21 cellular contexts compared by ENCODE assay signal in the genomic region with DNA sequence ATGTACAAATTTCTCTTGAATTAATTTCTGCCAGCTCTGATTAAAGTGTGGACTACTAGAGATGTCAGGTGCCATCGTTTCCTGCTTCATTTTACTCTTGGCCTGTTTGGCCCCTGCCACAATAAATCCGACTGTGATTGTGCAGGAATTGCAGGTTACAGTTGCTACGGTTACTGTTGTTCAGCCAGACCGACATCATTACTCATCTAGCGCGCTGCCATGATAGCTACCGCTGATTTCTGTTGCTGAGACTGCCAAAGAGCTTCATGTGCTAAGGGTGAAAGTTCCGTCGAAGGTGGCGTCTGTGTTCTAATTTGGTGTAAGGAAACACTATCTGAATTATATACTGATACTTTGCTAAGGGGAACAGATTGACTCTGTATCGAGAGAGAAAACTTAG. TPM values are rescaled to one million over a fixed set of nuclear protein-coding genes. Genes with fewer than 3 reads are reported as not detected.
DNase-seq lines count a peak whose midpoint lies in the region; ATAC-seq and TF ChIP-seq lines count a peak whose summit lies in the region.
"Had no signal": no experiment of that assay in that cellular context is flagged by ENCODE, and none has a peak within 500 bp of the region (broad histone marks: within the 10 kb centered on the region; RNA-seq: fewer than 3 reads in every experiment).

No MANE protein-coding gene starts in this region.

- CTCF ChIA-PET in GM10248 (lab: Yijun Ruan, JAX), result no interaction called here

- no peaks in the 10 kb centered on the region for H3K36me3 Mint-ChIP-seq in GM23338 (ENCODE audit: low read depth)
- H3K36me3 Mint-ChIP-seq in neural progenitor cell, result peaks cover 28% of the 10 kb centered on the region
- H3K36me3 Mint-ChIP-seq: activated naive CD8-positive, alpha-beta T cell; memory B cell; natural killer cell; stimulated activated naive B cell treated with anti-CD40 and anti-IgM and Interleukin-4, amounts not matched to agents 10 μg/mL and 1 μg/mL and 100 μg/mL, for 72 hours; T-cell had no signal

- no peak overlapping the region for H3K4me3 ChIP-seq in GM23338
- no peak overlapping the region for H3K4me3 ChIP-seq in fibroblast of the aortic adventitia (ENCODE audit: low read depth, low read length)
- no peak overlapping the region for H3K4me3 ChIP-seq in neural progenitor cell
- H3K4me3 ChIP-seq: dorsolateral prefrontal cortex had no signal

- H3K27ac Mint-ChIP-seq in GM23338, result no peak overlapping the region; the same call in 1 of the 2 replicates
- H3K27ac Mint-ChIP-seq in neural progenitor cell, result peak overlapping the region; percentile 88
- H3K27ac Mint-ChIP-seq: activated naive CD8-positive, alpha-beta T cell; activated T-helper 17 cell treated with anti-CD3 and anti-CD28 coated beads, Interleukin-2, amount 50 U/mL, for 72 hours; CD4-positive, alpha-beta T cell; memory B cell; natural killer cell; stimulated activated naive B cell treated with anti-CD40 and anti-IgM and Interleukin-4, amounts not matched to agents 10 μg/mL and 1 μg/mL and 100 μg/mL, for 72 hours; T-cell had no signal

- in situ Hi-C loops in ACHN (cut with HindIII; ENCODE audit: low pct_ligation_motif_present, low pct_unique_long_range_greater_than_20kb, low sequenced_read_pairs), result no loop called here

- no peak overlapping the region for H3K27ac ChIP-seq in GM23338 (ENCODE audit: low read depth)
- H3K27ac ChIP-seq in neural progenitor cell, result no peak overlapping the region
- H3K27ac ChIP-seq: dorsolateral prefrontal cortex had no signal

- H3K4me1 Mint-ChIP-seq in GM23338, result peaks cover 25% of the 10 kb centered on the region
- peaks cover 54% of the 10 kb centered on the region for H3K4me1 Mint-ChIP-seq in neural progenitor cell
- H3K4me1 Mint-ChIP-seq: activated T-helper 17 cell treated with anti-CD3 and anti-CD28 coated beads, Interleukin-2, amount 50 U/mL, for 72 hours; memory B cell; natural killer cell; stimulated activated naive B cell treated with anti-CD40 and anti-IgM and Interleukin-4, amounts not matched to agents 10 μg/mL and 1 μg/mL and 100 μg/mL, for 72 hours; T-cell had no signal

- H3K36me3 ChIP-seq in GM23338 (ENCODE audit: insufficient read depth), result no peaks in the 10 kb centered on the region
- no peaks in the 10 kb centered on the region for H3K36me3 ChIP-seq in neural progenitor cell

- H3K79me2 ChIP-seq in GM23338 (replicated peaks; ENCODE audit: insufficient read depth) (no peaks in the 10 kb centered on the region), neural progenitor cell (ENCODE audit: low read depth) (no peaks in the 10 kb centered on the region)

- H3K27me3 Mint-ChIP-seq in GM23338 (ENCODE audit: insufficient read depth, low read depth, poor library complexity) (no peaks in the 10 kb centered on the region), neural progenitor cell (ENCODE audit: insufficient read depth, low read depth) (peaks cover 3% of the 10 kb centered on the region)
- H3K27me3 Mint-ChIP-seq: activated T-helper 17 cell treated with anti-CD3 and anti-CD28 coated beads, Interleukin-2, amount 50 U/mL, for 72 hours; CD4-positive, alpha-beta T cell; memory B cell; stimulated activated naive B cell treated with anti-CD40 and anti-IgM and Interleukin-4, amounts not matched to agents 10 μg/mL and 1 μg/mL and 100 μg/mL, for 72 hours; T-cell had no signal

- no peak overlapping the region for H3K4me2 ChIP-seq in GM23338
- no peak overlapping the region for H3K4me2 ChIP-seq in neural progenitor cell

- H2AFZ ChIP-seq in GM23338, result no peak overlapping the region
- peak overlapping the region; percentile 32 for H2AFZ ChIP-seq in neural progenitor cell (replicated peaks)

- ATAC-seq in GM23338, result no peak
- no peak for ATAC-seq in GM18861 (IDR thresholded peaks at IDR 0.05; ENCODE audit: unreplicated experiment)
- ATAC-seq: activated T-helper 17 cell treated with anti-CD3 and anti-CD28 coated beads, Interleukin-2, amount 50 U/mL, for 72 hours; natural killer cell; PC-3; stimulated activated naive B cell treated with anti-CD40 and anti-IgM and Interleukin-4, amounts not matched to agents 10 μg/mL and 1 μg/mL and 100 μg/mL, for 72 hours; T-cell had no signal

- no peak overlapping the region for H3K9ac ChIP-seq in neural progenitor cell

- no peaks in the 10 kb centered on the region for H3K27me3 ChIP-seq in GM23338 (ENCODE audit: insufficient read depth)
- no peaks in the 10 kb centered on the region for H3K27me3 ChIP-seq in neural progenitor cell

- H3K4me1 ChIP-seq in GM23338 (ENCODE audit: insufficient read depth) (peaks cover 7% of the 10 kb centered on the region; the same call in 1 of the 2 replicates), neural progenitor cell (peaks cover 14% of the 10 kb centered on the region)

- H3K9me3 ChIP-seq in neural progenitor cell (ENCODE audit: low read depth), result no peaks in the 10 kb centered on the region

- no peaks in the 10 kb centered on the region for H3K9me2 ChIP-seq in GM23338 (ENCODE audit: insufficient read depth)

- DNase-seq in GM23338 (ENCODE audit: low spot score), result peak; percentile 14
- DNase-seq in NCI-H2227 treated with DMSO at 0.1 percent for 48 hours (lab: John Stamatoyannopoulos, UW), result peak; percentile 82
- DNase-seq in fibroblast of the aortic adventitia (ENCODE audit: low read depth), result peak; percentile 75
- peak; percentile 14 for DNase-seq in neural progenitor cell (ENCODE audit: low spot score)
- no peak for DNase-seq in DMS79 treated with DMSO at 0.1 percent for 48 hours (lab: John Stamatoyannopoulos, UW)
- DNase-seq in GM10248 (ENCODE audit: extremely low spot score), result no peak
- no peak for DNase-seq in ACHN
- DNase-seq: activated CD4-positive, alpha-beta T cell treated with anti-CD3 and anti-CD28 coated beads for 4 hours; CD4-positive, alpha-beta T cell; dorsolateral prefrontal cortex; natural killer cell; NCI-H2029 treated with DMSO at 0.1 percent for 48 hours; PC-3; SHP77 treated with DMSO at 0.1 percent for 48 hours; stimulated activated CD4-positive, alpha-beta T cell treated with anti-CD3 and anti-CD28 coated beads, Interleukin-2, amount 100 ng/mL, for 24 hours; stimulated activated naive B cell treated with anti-CD40 and anti-IgM and Interleukin-4, amounts not matched to agents 10 μg/mL and 1 μg/mL and 100 μg/mL, for 72 hours; T-cell had no signal

- H3F3A ChIP-seq in GM23338 (replicated peaks; ENCODE audit: low read depth) (no peaks in the 10 kb centered on the region), neural progenitor cell (ENCODE audit: low read depth) (no peaks in the 10 kb centered on the region)

- POLR2A ChIA-PET in GM10248 (lab: Yijun Ruan, JAX), result no interaction called here

- H3K4me3 Mint-ChIP-seq in GM23338 (no peak overlapping the region), neural progenitor cell (no peak overlapping the region)
- H3K4me3 Mint-ChIP-seq: activated naive CD8-positive, alpha-beta T cell; activated T-helper 17 cell treated with anti-CD3 and anti-CD28 coated beads, Interleukin-2, amount 50 U/mL, for 72 hours; CD4-positive, alpha-beta T cell; memory B cell; natural killer cell; stimulated activated naive B cell treated with anti-CD40 and anti-IgM and Interleukin-4, amounts not matched to agents 10 μg/mL and 1 μg/mL and 100 μg/mL, for 72 hours; T-cell had no signal

- H3K9me3 Mint-ChIP-seq in GM23338, result no peaks in the 10 kb centered on the region
- H3K9me3 Mint-ChIP-seq in neural progenitor cell, result no peaks in the 10 kb centered on the region
- H3K9me3 Mint-ChIP-seq: activated T-helper 17 cell treated with anti-CD3 and anti-CD28 coated beads, Interleukin-2, amount 50 U/mL, for 72 hours; CD4-positive, alpha-beta T cell; memory B cell; stimulated activated naive B cell treated with anti-CD40 and anti-IgM and Interleukin-4, amounts not matched to agents 10 μg/mL and 1 μg/mL and 100 μg/mL, for 72 hours had no signal

- no peak for TF ChIP-seq CTCF in GM23338 (conservative IDR thresholded peaks at IDR 0.05; ENCODE audit: low read depth in 2 of 2)
- no peak for TF ChIP-seq CTCF in fibroblast of the aortic adventitia (IDR thresholded peaks at IDR 0.05; ENCODE audit: insufficient read depth, low read length)
- no peak for TF ChIP-seq CTCF in neural progenitor cell (IDR thresholded peaks at IDR 0.05)
- no peak for TF ChIP-seq CTCF in GM10248 (IDR thresholded peaks at IDR 0.05; ENCODE audit: control extremely low read depth, extremely low read depth, low read depth, missing control alignments)

- H4K20me1 ChIP-seq in GM23338 (replicated peaks; ENCODE audit: insufficient read depth) (no peaks in the 10 kb centered on the region), neural progenitor cell (ENCODE audit: low read depth) (no peaks in the 10 kb centered on the region)

TF ChIP-seq in GM23338, 12 proteins besides CTCF, POLR2A, EP300 and RAD21:
- TF ChIP-seq ZNF331 (CRISPR knock-in tag; IDR thresholded peaks at IDR 0.05; ENCODE audit: low read depth) (no peak), ZNF114 (CRISPR knock-in tag; IDR thresholded peaks at IDR 0.05) (no peak), NANOG (IDR thresholded peaks at IDR 0.05; ENCODE audit: borderline replicate concordance) (no peak)
TF ChIP-seq in GM23338: peak in this region for 0.

RNA-seq across cellular contexts. Expression of gene SLIT2, which starts 22.1 kb away (rescaled TPM):
- 5.6 and 5.7 TPM in 2 replicates for total RNA-seq in GM23338 (2014; rRNA removed; shearing (Covaris generic))
- 4.9 and 5.2 TPM in 2 replicates for polyA plus RNA-seq in GM23338 (2016; fragmentation: Nextera tagmentation; extraction: Ambion mirVana)
- 46.4 and 65.1 TPM in 2 replicates for total RNA-seq in fibroblast of the aortic adventitia (ENCODE audit: low replicate concordance)
- total RNA-seq in neural progenitor cell (ENCODE audit: low replicate concordance), result 1.2 and 3.0 TPM in 2 replicates
- total RNA-seq: activated T-helper 17 cell treated with anti-CD3 and anti-CD28 coated beads, Interleukin-2, amount 50 U/mL, for 72 hours; CD4-positive, alpha-beta T cell; natural killer cell had no signal

Comparison
In these comparisons a context has a peak if more than half of its experiments do, and no peak if none do; other contexts are left out.
1. DNase-seq: peak in GM23338 (single experiment), NCI-H2227 treated with DMSO at 0.1 percent for 48 hours (single experiment), fibroblast of the aortic adventitia (single experiment) and neural progenitor cell (single experiment); none in DMS79 treated with DMSO at 0.1 percent for 48 hours (single experiment), GM10248 (single experiment) and ACHN (single experiment).